Comparison of ENCODE assay signal across 21 cellular contexts in genomic region chr1:118047650-118048224, GRCh38.
"Had no signal": no experiment of that assay in that cellular context is flagged by ENCODE, and none has a peak within 500 bp of the region (broad histone marks: within the 10 kb centered on the region; RNA-seq: fewer than 3 reads in every experiment).

No MANE protein-coding gene starts in this region.

- DNase-seq: Karpas-422; KG1; MG63; NCI-H1092 treated with DMSO at 0.1 percent for 48 hours; NCI-H1436; NCI-H187; NCI-H2029; NCI-H2081 treated with DMSO at 0.1 percent for 48 hours; NCI-H2171; NCI-H226; NCI-H446; NCI-H510A; NCI-H524 treated with DMSO at 0.1 percent for 48 hours; NCI-H69; NCI-H774; NK-92 treated with Interleukin-12 subunit alpha and Interleukin-12 subunit beta, amount 100 ng/mL, for 24 hours; PC-3; SHP77; SK-N-SH had no signal

- H3K4me2 ChIP-seq: SK-N-SH had no signal

- H3K9ac ChIP-seq: SK-N-SH had no signal

- H3K4me3 ChIP-seq: MG63 had no signal

- H3K27me3 ChIP-seq: MG63 had no signal

- ATAC-seq: Panc1, PC-3 had no signal

- H3K27ac ChIP-seq: RWPE1 had no signal

- H3K36me3 ChIP-seq: MG63 had no signal

- H3K9me3 ChIP-seq: MG63, SK-N-SH had no signal
